ENCODE assay signal across 8 cellular contexts in the genomic region with DNA sequence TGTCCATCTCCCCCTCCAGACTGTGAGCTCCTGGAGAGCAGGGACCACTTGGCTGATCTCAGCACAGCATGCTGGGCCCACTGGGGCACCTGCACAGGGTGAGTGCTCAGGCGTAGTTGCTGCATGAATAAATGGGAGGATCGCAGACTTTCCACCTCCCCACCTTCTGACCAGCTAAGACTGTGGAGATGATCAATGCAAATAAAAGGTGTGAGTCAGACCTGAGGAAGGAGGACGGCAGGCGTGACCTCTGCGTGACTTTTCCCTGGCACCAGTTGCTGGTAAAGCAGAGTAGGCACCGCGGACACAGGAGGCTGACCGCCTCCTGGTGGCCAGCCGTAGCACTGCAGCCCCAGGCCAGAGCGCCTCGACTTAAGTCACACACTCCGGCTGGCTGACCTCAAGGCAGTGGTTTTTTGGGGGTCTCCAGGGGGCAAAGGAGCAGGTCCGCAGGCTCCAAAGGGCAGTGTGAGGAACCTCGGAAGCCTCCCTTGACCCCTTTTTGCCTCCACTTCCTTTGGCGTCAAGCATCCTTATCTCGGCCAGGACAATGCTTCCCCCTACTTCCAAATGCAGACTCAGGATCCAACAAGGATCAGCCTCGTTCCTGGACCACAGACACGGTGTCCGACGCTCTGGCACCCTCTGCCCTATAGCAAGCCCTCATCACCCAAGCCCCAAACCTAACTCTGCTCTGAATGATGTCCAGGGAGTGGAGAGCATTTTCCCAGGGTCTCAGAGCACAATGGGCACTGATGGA. TPM values are rescaled to one million over a fixed set of nuclear protein-coding genes. Genes with fewer than 3 reads are reported as not detected.
A peak's percentile ranks its signal among the peaks of the same experiment; 100 is the strongest.
DNase-seq lines count a peak whose midpoint lies in the region; ATAC-seq, FAIRE-seq and TF ChIP-seq lines count a peak whose summit lies in the region.

No MANE protein-coding gene starts in this region.

- no peaks in the 10 kb centered on the region for H3K79me2 ChIP-seq in keratinocyte (ENCODE audit: control insufficient read depth, insufficient read depth, low read length)

- H3K4me2 ChIP-seq in keratinocyte (ENCODE audit: control insufficient read depth, extremely low read depth, insufficient read depth, low read depth, low read length): no peak overlapping the region

- peaks cover 7 to 14% (median 13%) of the 10 kb centered on the region in 5 experiments for H3K9me3 Mint-ChIP-seq in brain

- H3K4me1 Mint-ChIP-seq in brain: no peaks in the 10 kb centered on the region

- peaks cover 7% of the 10 kb centered on the region for H3K27me3 Mint-ChIP-seq in brain

- no peak overlapping the region for H3K9ac ChIP-seq in keratinocyte (ENCODE audit: control insufficient read depth, extremely low read depth, insufficient read depth, low read length)

- peaks cover 3% of the 10 kb centered on the region for H3K4me1 ChIP-seq in keratinocyte (ENCODE audit: control insufficient read depth, extremely low read depth, insufficient read depth, low read length)

- peak; percentile 99 for TF ChIP-seq CTCF in LNCaP clone FGC (IDR thresholded peaks at IDR 0.05; ENCODE audit: control insufficient read depth, extremely low read depth, insufficient read depth)
- TF ChIP-seq CTCF in brain (conservative IDR thresholded peaks at IDR 0.05): peak; percentile 74 to 93
- TF ChIP-seq CTCF in keratinocyte (optimal IDR thresholded peaks at IDR 0.05 in 1 of 3, IDR thresholded peaks at IDR 0.05 in 1 of 3, conservative IDR thresholded peaks at IDR 0.05 in 1 of 3; ENCODE audit: extremely low read depth in 1 of 3, insufficient read depth in 2 of 3, low read length in 3 of 3): peak; percentile 84 to 98 (median 84)

- H3K9me1 ChIP-seq in keratinocyte (ENCODE audit: control insufficient read depth, extremely low read depth, insufficient read depth, low read length): no peaks in the 10 kb centered on the region

- H3K27ac Mint-ChIP-seq in brain: no peak overlapping the region

- H3K27me3 ChIP-seq in keratinocyte (ENCODE audit: control insufficient read depth, extremely low read depth, insufficient read depth, low read length): no peaks in the 10 kb centered on the region

- no peak overlapping the region for H3K27ac ChIP-seq in keratinocyte (ENCODE audit: control insufficient read depth, insufficient read depth, low read length)

- dilution Hi-C loops in keratinocyte (cut with MboI; ENCODE audit: extremely low pct_ligation_motif_present, low sequenced_read_pairs): no loop called here

- peak; percentile 20 for DNase-seq in NCI-H82 (lab: John Stamatoyannopoulos, UW)
- no peak for DNase-seq in NCI-H82 treated with DMSO at 0.1 percent for 48 hours (lab: John Stamatoyannopoulos, UW; ENCODE audit: unreplicated experiment)
- DNase-seq in LNCaP clone FGC (ENCODE audit: low read depth): peak; percentile 82
- peak; percentile 72 for DNase-seq in UCSD-AML1 (lab: John Stamatoyannopoulos, UW; ENCODE audit: unreplicated experiment)
- no peak for DNase-seq in keratinocyte (ENCODE audit: low read depth, low spot score)
- DNase-seq in stimulated activated CD4-positive, alpha-beta T cell treated with anti-CD3 and anti-CD28 coated beads, Interleukin-2, amount 100 ng/mL, for 24 hours: peak; percentile 78 to 81

- ATAC-seq in GM21786 (IDR thresholded peaks at IDR 0.05; ENCODE audit: unreplicated experiment): no peak

- no peak for FAIRE-seq in keratinocyte (lab: Jason Lieb, UNC)

- no peak overlapping the region for H3K4me3 ChIP-seq in LNCaP clone FGC (ENCODE audit: low read depth, low read length)
- no peak overlapping the region for H3K4me3 ChIP-seq in keratinocyte (ENCODE audit: control insufficient read depth in 2 of 3, extremely low read depth in 1 of 3, insufficient read depth in 2 of 3, low read depth in 1 of 3, low read length in 3 of 3)

- H3K4me3 Mint-ChIP-seq in brain: no peak overlapping the region

- H3K9me3 ChIP-seq in keratinocyte (ENCODE audit: control insufficient read depth, low read depth, low read length): peaks cover 2% of the 10 kb centered on the region

- no peaks in the 10 kb centered on the region for H3K36me3 Mint-ChIP-seq in brain

- H3K36me3 ChIP-seq in keratinocyte (ENCODE audit: control insufficient read depth in 2 of 2, extremely low read depth in 1 of 2, insufficient read depth in 2 of 2, low read length in 2 of 2): no peaks in the 10 kb centered on the region

- no peaks in the 10 kb centered on the region for H4K20me1 ChIP-seq in keratinocyte (ENCODE audit: control insufficient read depth, extremely low read depth, insufficient read depth, low read length)

- H2AFZ ChIP-seq in keratinocyte (ENCODE audit: control insufficient read depth, low read length): no peak overlapping the region

RNA-seq across cellular contexts. Expression of gene TDRD7, which starts 12.7 kb away (rescaled TPM):
- polyA plus RNA-seq in brain (ENCODE audit: insufficient read depth, low read depth, low replicate concordance) (12.5 TPM), keratinocyte (7.3 to 10.5 TPM (median 8.7 TPM) in 3 replicates)
- polyA plus RNA-seq in keratinocyte (2011; ENCODE audit: low read depth): 3.1 TPM
- 4.8 and 8.8 TPM in 2 replicates for polyA plus RNA-seq in keratinocyte (2011; cell fraction: cytosol; rRNA removed)
- polyA plus RNA-seq in keratinocyte (2011; cell fraction: nucleus; rRNA removed): 9.4 and 11.1 TPM in 2 replicates
- polyA plus RNA-seq in keratinocyte (2012; ENCODE audit: low replicate concordance): 3.4 and 8.0 TPM in 2 replicates
- polyA minus RNA-seq in keratinocyte: 4.2 to 10.5 TPM (median 5.9 TPM) in 3 replicates
- 2.7 TPM for polyA minus RNA-seq in keratinocyte (2011; cell fraction: cytosol; rRNA and poly(A)+ RNA removed)
- polyA minus RNA-seq in keratinocyte (2011; cell fraction: nucleus; rRNA and poly(A)+ RNA removed): 5.7 and 12.6 TPM in 2 replicates

Comparison
In these comparisons a context has a peak if more than half of its experiments do, and no peak if none do; other contexts are left out.
1. DNase-seq: peak in NCI-H82 (single experiment), LNCaP clone FGC (single experiment), UCSD-AML1 (single experiment) and stimulated activated CD4-positive, alpha-beta T cell treated with anti-CD3 and anti-CD28 coated beads, Interleukin-2, amount 100 ng/mL, for 24 hours (2 of 2); none in NCI-H82 treated with DMSO at 0.1 percent for 48 hours (single experiment) and keratinocyte (single experiment).
2. Peak in every context shown above with its lines, with median percentiles within 50 percentile points of each other: CTCF ChIP-seq.